ENCODE assay signal across 22 cellular contexts in the genomic region with DNA sequence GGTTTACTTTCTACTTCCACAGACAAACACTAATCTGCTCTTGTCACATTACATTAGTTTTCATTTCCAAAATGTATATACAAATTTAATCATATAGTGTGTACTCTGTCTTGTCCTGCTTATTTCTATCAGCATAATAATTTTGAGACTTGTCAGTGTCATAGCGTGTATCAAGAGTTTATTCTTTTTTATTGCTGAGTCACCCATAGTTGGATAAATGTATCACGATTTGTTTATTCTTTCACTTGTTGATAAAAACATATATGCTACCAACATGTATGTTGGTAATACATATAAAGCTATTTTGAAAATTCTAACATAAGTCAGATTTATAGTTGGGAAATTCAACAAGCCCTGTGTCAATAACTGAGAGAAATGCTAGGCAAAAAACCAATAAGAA.
"Had no signal": no experiment of that assay in that cellular context is flagged by ENCODE, and none has a peak within 500 bp of the region (broad histone marks: within the 10 kb centered on the region; RNA-seq: fewer than 3 reads in every experiment).

No MANE protein-coding gene starts in this region.

- H3K36me3 ChIP-seq: esophagus muscularis mucosa, gastroesophageal sphincter, heart right ventricle, left lung, lower lobe of right lung had no signal

- FAIRE-seq: endothelial cell of umbilical vein, keratinocyte had no signal

- H3K27me3 ChIP-seq: dorsolateral prefrontal cortex, esophagus muscularis mucosa, foreskin keratinocyte, gastroesophageal sphincter, heart right ventricle, left lung had no signal

- DNase-seq: dermis blood vessel endothelial cell; dorsolateral prefrontal cortex; effector CD4-positive, alpha-beta T cell; effector memory CD4-positive, alpha-beta T cell; foreskin keratinocyte; glutamatergic neuron; head of caudate nucleus; heart right ventricle; hippocampal formation; left cardiac atrium; left lung; left ventricle myocardium superior; lower lobe of right lung; mesenchymal stem cell; mucosa of descending colon; naive B cell; naive thymus-derived CD8-positive, alpha-beta T cell had no signal

- H3K27ac ChIP-seq: coronary artery, dorsolateral prefrontal cortex, esophagus muscularis mucosa, foreskin keratinocyte, gastroesophageal sphincter, heart right ventricle, left lung, lower lobe of right lung had no signal

- H3K9me3 ChIP-seq: esophagus muscularis mucosa, gastroesophageal sphincter, lower lobe of right lung, mucosa of descending colon had no signal

- ATAC-seq: foreskin keratinocyte; gastroesophageal sphincter; heart right ventricle; left cardiac atrium; left lung; left ventricle myocardium superior; lower lobe of right lung; mucosa of descending colon; naive thymus-derived CD8-positive, alpha-beta T cell had no signal

- H3K4me1 ChIP-seq: esophagus muscularis mucosa, foreskin keratinocyte, gastroesophageal sphincter, heart right ventricle, left lung, lower lobe of right lung had no signal

- H3K4me3 ChIP-seq: coronary artery, dorsolateral prefrontal cortex, esophagus muscularis mucosa, gastroesophageal sphincter, heart right ventricle, left lung, lower lobe of right lung, mucosa of descending colon had no signal
